ENCODE assay signal across 35 cellular contexts in genomic region chr3:165504554-165504953, GRCh38.
"Had no signal": no experiment of that assay in that cellular context is flagged by ENCODE, and none has a peak within 500 bp of the region (broad histone marks: within the 10 kb centered on the region; RNA-seq: fewer than 3 reads in every experiment).

No MANE protein-coding gene starts in this region.

- H3K4me1 ChIP-seq: adrenal gland, body of pancreas, breast epithelium had no signal

- DNase-seq: activated B cell treated with CpG ODN at 0.5 μM for 24 hours; activated CD4-positive, alpha-beta memory T cell treated with anti-CD3 and anti-CD28 coated beads for 36 hours; activated CD4-positive, alpha-beta T cell treated with anti-CD3 and anti-CD28 coated beads for 4 hours; activated CD4-positive, alpha-beta T cell treated with anti-CD3 and anti-CD28 coated beads, Interleukin-2, amount 10 ng/mL, durations not matched to agents 24 days and 14 days; activated CD4-positive, alpha-beta T cell treated with anti-CD3 and anti-CD28 coated beads, Interleukin-2, amount 50 U/mL, for 1 hour; activated CD4-positive, alpha-beta T cell treated with anti-CD3 and anti-CD28 coated beads, Interleukin-2, amount 50 U/mL, for 4 hours; activated CD4-positive, CD25-positive, alpha-beta regulatory T cell treated with anti-CD3 and anti-CD28 coated beads, Interleukin-2, amount 50 U/mL, for 72 hours; activated CD8-positive, alpha-beta memory T cell treated with anti-CD3 and anti-CD28 coated beads, Interleukin-2, amount 50 U/mL, for 4 hours; activated CD8-positive, alpha-beta T cell treated with anti-CD3 and anti-CD28 coated beads for 36 hours; activated effector memory CD4-positive, alpha-beta T cell treated with anti-CD3 and anti-CD28 coated beads, Interleukin-2, amount 50 U/mL, for 16 hours; activated gamma-delta T cell treated with Interleukin-2 at 50 U/mL for 16 hours; activated naive CD4-positive, alpha-beta T cell; activated naive CD4-positive, alpha-beta T cell treated with anti-CD3 and anti-CD28 coated beads for 36 hours; activated naive CD4-positive, alpha-beta T cell treated with anti-CD3 and anti-CD28 coated beads, Interleukin-2, amount 50 U/mL, for 16 hours; activated naive CD8-positive, alpha-beta T cell treated with anti-CD3 and anti-CD28 coated beads for 36 hours; activated T-cell treated with anti-CD3 and anti-CD28 coated beads for 4 hours; activated T-cell treated with anti-CD3 and anti-CD28 coated beads, Interleukin-2, amount 50 U/mL, for 1 hour; activated T-cell treated with anti-CD3 and anti-CD28 coated beads, Interleukin-2, amount 50 U/mL, for 4 hours; activated T-cell treated with anti-CD3 and anti-CD28 coated beads, Interleukin-2, amount 50 U/mL, for 72 hours; adrenal gland; amniotic stem cell; aorta; body of pancreas; brain microvascular endothelial cell; central memory CD4-positive, alpha-beta T cell; T-helper 1 cell; T-helper 2 cell; T-helper 9 cell had no signal

- H3K9me3 ChIP-seq: adrenal gland, body of pancreas had no signal

- ATAC-seq: activated CD8-positive, alpha-beta T cell treated with anti-CD3 and anti-CD28 coated beads for 36 hours; activated naive CD4-positive, alpha-beta T cell treated with anti-CD3 and anti-CD28 coated beads, Interleukin-2, amount 50 U/mL, for 72 hours; activated T-cell treated with anti-CD3 and anti-CD28 coated beads, Interleukin-2, amount 50 U/mL, for 4 hours; activated T-cell treated with anti-CD3 and anti-CD28 coated beads, Interleukin-2, amount 50 U/mL, for 72 hours; activated T-helper 17 cell treated with anti-CD3 and anti-CD28 coated beads, Interleukin-2, amount 50 U/mL, for 72 hours; body of pancreas had no signal

- H3K27me3 Mint-ChIP-seq: activated B cell treated with CpG ODN at 0.5 μM for 24 hours; activated CD4-positive, alpha-beta memory T cell treated with anti-CD3 and anti-CD28 coated beads for 36 hours; activated CD4-positive, alpha-beta T cell treated with anti-CD3 and anti-CD28 coated beads, Interleukin-2, amount 10 ng/mL, durations not matched to agents 24 days and 14 days; activated CD8-positive, alpha-beta T cell treated with anti-CD3 and anti-CD28 coated beads for 36 hours; activated naive CD8-positive, alpha-beta T cell treated with anti-CD3 and anti-CD28 coated beads for 36 hours; activated T-helper 17 cell treated with anti-CD3 and anti-CD28 coated beads, Interleukin-2, amount 50 U/mL, for 72 hours had no signal

- H3K27ac ChIP-seq: adrenal gland, body of pancreas, brain microvascular endothelial cell, breast epithelium, VCaP had no signal

- H3K4me3 Mint-ChIP-seq: activated B cell treated with CpG ODN at 0.5 μM for 24 hours; activated CD4-positive, alpha-beta memory T cell treated with anti-CD3 and anti-CD28 coated beads for 36 hours; activated CD4-positive, alpha-beta T cell treated with anti-CD3 and anti-CD28 coated beads, Interleukin-2, amount 10 ng/mL, durations not matched to agents 24 days and 14 days; activated CD8-positive, alpha-beta T cell treated with anti-CD3 and anti-CD28 coated beads for 36 hours; activated naive CD4-positive, alpha-beta T cell treated with anti-CD3 and anti-CD28 coated beads for 36 hours; activated naive CD8-positive, alpha-beta T cell treated with anti-CD3 and anti-CD28 coated beads for 36 hours; activated T-cell treated with anti-CD3 and anti-CD28 coated beads, Interleukin-2, amount 50 U/mL, for 4 hours; activated T-cell treated with anti-CD3 and anti-CD28 coated beads, Interleukin-2, amount 50 U/mL, for 72 hours; activated T-helper 1 cell treated with anti-CD3 and anti-CD28 coated beads, Interleukin-12 subunit alpha, Interleukin-12 subunit beta, Interleukin-2, Interleukin-4 antibody, amounts not matched to agents 30 ng/mL and 10 ng/mL and 1 ng/mL, durations not matched to agents 14 hours and 24 hours and 36 hours; activated T-helper 17 cell treated with anti-CD3 and anti-CD28 coated beads, Interleukin-2, amount 50 U/mL, for 72 hours; T-helper 1 cell treated with Interleukin-12 subunit alpha and Interleukin-12 subunit beta and Interleukin-4 antibody, amounts not matched to agents 30 μg/mL and 1 μg/mL, for 36 hours; T-helper 2 cell treated with Interferon-gamma antibody and Interleukin-4, amounts not matched to agents 5 μg/mL and 100 μg/mL, for 36 hours had no signal

- H3K9me3 Mint-ChIP-seq: T-helper 1 cell treated with Interleukin-12 subunit alpha and Interleukin-12 subunit beta and Interleukin-4 antibody, amounts not matched to agents 30 μg/mL and 1 μg/mL, for 36 hours had no signal

- H3K36me3 ChIP-seq: adrenal gland, brain microvascular endothelial cell, breast epithelium had no signal

- H3K36me3 Mint-ChIP-seq: activated CD4-positive, alpha-beta memory T cell treated with anti-CD3 and anti-CD28 coated beads for 36 hours; activated naive CD4-positive, alpha-beta T cell treated with anti-CD3 and anti-CD28 coated beads, Interleukin-2, amount 50 U/mL, for 72 hours; activated naive CD8-positive, alpha-beta T cell treated with anti-CD3 and anti-CD28 coated beads for 36 hours had no signal

- H3K27ac Mint-ChIP-seq: activated B cell treated with CpG ODN at 0.5 μM for 24 hours; activated CD4-positive, alpha-beta memory T cell treated with anti-CD3 and anti-CD28 coated beads for 36 hours; activated CD4-positive, alpha-beta T cell treated with anti-CD3 and anti-CD28 coated beads, Interleukin-2, amount 10 ng/mL, durations not matched to agents 24 days and 14 days; activated CD8-positive, alpha-beta T cell treated with anti-CD3 and anti-CD28 coated beads for 36 hours; activated naive CD4-positive, alpha-beta T cell treated with anti-CD3 and anti-CD28 coated beads for 36 hours; activated naive CD4-positive, alpha-beta T cell treated with anti-CD3 and anti-CD28 coated beads, Interleukin-2, amount 50 U/mL, for 72 hours; activated naive CD8-positive, alpha-beta T cell treated with anti-CD3 and anti-CD28 coated beads for 36 hours; activated T-cell treated with anti-CD3 and anti-CD28 coated beads, Interleukin-2, amount 50 U/mL, for 72 hours; activated T-helper 1 cell treated with anti-CD3 and anti-CD28 coated beads, Interleukin-12 subunit alpha, Interleukin-12 subunit beta, Interleukin-2, Interleukin-4 antibody, amounts not matched to agents 30 ng/mL and 10 ng/mL and 1 ng/mL, durations not matched to agents 14 hours and 24 hours and 36 hours; activated T-helper 17 cell treated with anti-CD3 and anti-CD28 coated beads, Interleukin-2, amount 50 U/mL, for 72 hours; T-helper 1 cell treated with Interleukin-12 subunit alpha and Interleukin-12 subunit beta and Interleukin-4 antibody, amounts not matched to agents 30 μg/mL and 1 μg/mL, for 36 hours; T-helper 2 cell treated with Interferon-gamma antibody and Interleukin-4, amounts not matched to agents 5 μg/mL and 100 μg/mL, for 36 hours had no signal

- H3K4me1 Mint-ChIP-seq: activated B cell treated with CpG ODN at 0.5 μM for 24 hours; activated CD4-positive, alpha-beta T cell treated with anti-CD3 and anti-CD28 coated beads, Interleukin-2, amount 10 ng/mL, durations not matched to agents 24 days and 14 days; activated naive CD8-positive, alpha-beta T cell treated with anti-CD3 and anti-CD28 coated beads for 36 hours; activated T-helper 17 cell treated with anti-CD3 and anti-CD28 coated beads, Interleukin-2, amount 50 U/mL, for 72 hours had no signal

- H3K27me3 ChIP-seq: adrenal gland, body of pancreas, brain microvascular endothelial cell, breast epithelium had no signal

- H3K4me3 ChIP-seq: adrenal gland, body of pancreas, breast epithelium had no signal
